10 cellular contexts compared by ENCODE assay signal in genomic region chr20:38242848-38243449, GRCh38.
DNase-seq lines count a peak whose midpoint lies in the region; ATAC-seq and TF ChIP-seq lines count a peak whose summit lies in the region.
"Had no signal": no experiment of that assay in that cellular context is flagged by ENCODE, and none has a peak within 500 bp of the region (broad histone marks: within the 10 kb centered on the region; RNA-seq: fewer than 3 reads in every experiment).

No MANE protein-coding gene starts in this region.

- in situ Hi-C loops in ACHN (cut with HindIII; ENCODE audit: low pct_ligation_motif_present, low pct_unique_long_range_greater_than_20kb, low sequenced_read_pairs) = no loop called here

- no peak for TF ChIP-seq POLR2A in erythroblast (IDR thresholded peaks at IDR 0.05; ENCODE audit: low read length)

- no peak overlapping the region for H3K27ac ChIP-seq in tibial artery

- H3K27me3 ChIP-seq in tibial artery = no peaks in the 10 kb centered on the region

- peak; percentile 29 for DNase-seq in ACHN
- peak; percentile 23 for DNase-seq in EL
- DNase-seq in OCI-M1 (lab: John Stamatoyannopoulos, UW) = peak; percentile 77
- DNase-seq in erythroblast (lab: John Stamatoyannopoulos, UW) = peak; percentile 62 to 72
- DNase-seq in T-helper 1 cell = no peak
- DNase-seq in midbrain (lab: John Stamatoyannopoulos, UW) = no peak
- DNase-seq in tibial artery = no peak
- DNase-seq: activated effector memory CD4-positive, alpha-beta T cell treated with anti-CD3 and anti-CD28 coated beads, Interleukin-2, amount 50 U/mL, for 16 hours; NCI-H1048 had no signal

- intact Hi-C loops in tibial artery (cut with DNase I; ENCODE audit: low total_unique reads) = loop anchor here (10.0 kb wide), 1 partner anchor 52 kb away; no protein-coding TSS in a partner anchor

- ATAC-seq in GM18519 (IDR thresholded peaks at IDR 0.05; ENCODE audit: low FRiP score, unreplicated experiment) = no peak

- peaks cover 0 to 8% (median 4%) of the 10 kb centered on the region in 4 donors for H3K4me1 ChIP-seq in tibial artery

- H3K9me3 ChIP-seq in tibial artery = peaks cover 2 to 19% (median 14%) of the 10 kb centered on the region in 3 donors

- H3K36me3 ChIP-seq in tibial artery = peaks cover 17 to 42% (median 33%) of the 10 kb centered on the region in 3 donors

- no peak overlapping the region for H3K4me3 ChIP-seq in tibial artery

- TF ChIP-seq CTCF in tibial artery (IDR thresholded peaks at IDR 0.05) = no peak

Comparison
In these comparisons a context has a peak if more than half of its experiments do, and no peak if none do; other contexts are left out.
1. DNase-seq: peak in ACHN (single experiment), EL (single experiment), OCI-M1 (single experiment) and erythroblast (2 of 2); none in T-helper 1 cell (0 of 5), midbrain (single experiment) and tibial artery (0 of 2).